8 cellular contexts compared by ENCODE assay signal in genomic region chr9:104747565-104748358, GRCh38. TPM values are rescaled to one million over a fixed set of nuclear protein-coding genes. Genes with fewer than 3 reads are reported as not detected.
DNase-seq lines count a peak whose midpoint lies in the region; ATAC-seq and TF ChIP-seq lines count a peak whose summit lies in the region.

TSS of gene NIPSNAP3A (plus strand) at chr9:104747683. CDS start at chr9:104747793, 110 bp downstream.

- no peaks in the 10 kb centered on the region for H3K9me3 Mint-ChIP-seq in activated B cell treated with CpG ODN at 0.5 μM for 24 hours

- no peaks in the 10 kb centered on the region for H3K27me3 Mint-ChIP-seq in activated B cell treated with CpG ODN at 0.5 μM for 24 hours

- TF ChIP-seq CTCF in AG04450 (IDR thresholded peaks at IDR 0.05; ENCODE audit: low read depth, low read length) (no peak), activated B cell treated with CpG ODN at 0.5 μM for 24 hours (IDR thresholded peaks at IDR 0.05) (no peak), cardiac fibroblast (IDR thresholded peaks at IDR 0.05; ENCODE audit: low read depth, low read length) (no peak)

- peak within 1 kb of the TSS; percentile 78 for H3K4me3 ChIP-seq in AG04450 (ENCODE audit: low read depth, low read length)
- peak within 1 kb of the TSS; percentile 79 to 89 for H3K4me3 ChIP-seq in cardiac fibroblast (replicated peaks in 1 of 2; ENCODE audit: low read depth in 2 of 2, low read length in 2 of 2)

- peak; percentile 13 for DNase-seq in AG04450 (ENCODE audit: low read depth, low spot score)
- peak; percentile 71 for DNase-seq in NCI-H226
- peak; percentile 91 for DNase-seq in activated B cell treated with CpG ODN at 0.5 μM for 24 hours
- peak; percentile 72 to 79 for DNase-seq in cardiac fibroblast (ENCODE audit: low read depth in 2 of 2)
- DNase-seq in iris pigment epithelial cell (ENCODE audit: low read depth) = peak; percentile 71
- peak; percentile 73 to 83 for DNase-seq in stimulated activated CD4-positive, alpha-beta T cell treated with anti-CD3 and anti-CD28 coated beads, Interleukin-12 subunit alpha, Interleukin-12 subunit beta, amount 100 ng/mL, for 24 hours (ENCODE audit: low read depth in 2 of 2)

- peaks cover 34% of the 10 kb centered on the region for H3K4me1 Mint-ChIP-seq in activated B cell treated with CpG ODN at 0.5 μM for 24 hours

- H3K9me3 ChIP-seq in AG04450 (ENCODE audit: control insufficient read depth, insufficient read depth, low read length) = no peaks in the 10 kb centered on the region; the same call in 1 of the 2 replicates

- POLR2A ChIA-PET in AG04450 (lab: Yijun Ruan, JAX) (interaction anchor here (0.6 kb wide), 1 partner anchor 378 kb away, joined by 4 read pairs; no protein-coding TSS in a partner anchor), activated B cell treated with CpG ODN at 0.5 μM for 24 hours (lab: Charles Lee) (interaction anchor here (0.8 to 7.0 kb wide), 12 partner anchors 9 to 654 kb away, joined by 3 to 83 read pairs (median 10); partner anchors contain the start of genes NIPSNAP3B, SLC44A1 and SMC2)

- peaks cover 29% of the 10 kb centered on the region for H3K36me3 Mint-ChIP-seq in activated B cell treated with CpG ODN at 0.5 μM for 24 hours (ENCODE audit: low read depth)

- peak within 1 kb of the TSS; percentile 99 for H3K27ac Mint-ChIP-seq in activated B cell treated with CpG ODN at 0.5 μM for 24 hours

- peak within 1 kb of the TSS; percentile 69 for H3K27ac ChIP-seq in AG04450 (ENCODE audit: low read depth, low read length)

- CTCF ChIA-PET in AG04450 (lab: Charles Lee) (interaction anchor here (0.5 kb wide), 1 partner anchor 748 kb away, joined by 4 read pairs; no protein-coding TSS in a partner anchor), activated B cell treated with CpG ODN at 0.5 μM for 24 hours (lab: Charles Lee) (interaction anchor here (0.8 to 2.4 kb wide), 7 partner anchors 14 to 667 kb away, joined by 4 to 9 read pairs (median 4); partner anchors contain the start of gene NIPSNAP3B)

- ATAC-seq in GM18870 (IDR thresholded peaks at IDR 0.05; ENCODE audit: unreplicated experiment) (peak; percentile 70), HG03108 (IDR thresholded peaks at IDR 0.05; ENCODE audit: unreplicated experiment) (peak; percentile 84), activated B cell treated with CpG ODN at 0.5 μM for 24 hours (ENCODE audit: low read depth) (peak; percentile 89)

- intact Hi-C loops in activated B cell treated with CpG ODN at 0.5 μM for 24 hours (cut with micrococcal nuclease) = loop anchor here (1.0 to 10.0 kb wide), 12 partner anchors 12 to 947 kb away; partner anchors contain the start of genes ABCA1, FKTN, FSD1L and NIPSNAP3B

- H3K27me3 ChIP-seq in AG04450 (ENCODE audit: control insufficient read depth, insufficient read depth, low read length) = no peaks in the 10 kb centered on the region

- peak within 1 kb of the TSS; percentile 99 for H3K4me3 Mint-ChIP-seq in activated B cell treated with CpG ODN at 0.5 μM for 24 hours

RNA-seq across cellular contexts. Expression of gene NIPSNAP3A, which starts in this region (rescaled TPM):
- 30.5 and 42.5 TPM in 2 replicates for polyA plus RNA-seq in AG04450 (2011; rRNA removed)
- 6.4 and 8.6 TPM in 2 replicates for polyA minus RNA-seq in AG04450 (2011; rRNA and poly(A)+ RNA removed)
- 21.9 and 22.7 TPM in 2 replicates for total RNA-seq in activated B cell treated with CpG ODN at 0.5 μM for 24 hours

Comparison
In these comparisons a context has a peak if more than half of its experiments do, and no peak if none do; other contexts are left out.
1. Peak in every context shown above with its lines: DNase-seq, ATAC-seq, H3K4me3 ChIP-seq and H3K27ac ChIP-seq.
2. DNase-seq: peak in every context shown above with its lines; median percentile 91 in activated B cell treated with CpG ODN at 0.5 μM for 24 hours; 78 in stimulated activated CD4-positive, alpha-beta T cell treated with anti-CD3 and anti-CD28 coated beads, Interleukin-12 subunit alpha, Interleukin-12 subunit beta, amount 100 ng/mL, for 24 hours; 76 in cardiac fibroblast; 71 in NCI-H226; 71 in iris pigment epithelial cell; 13 in AG04450.